13 cellular contexts compared by ENCODE assay signal in the genomic region with DNA sequence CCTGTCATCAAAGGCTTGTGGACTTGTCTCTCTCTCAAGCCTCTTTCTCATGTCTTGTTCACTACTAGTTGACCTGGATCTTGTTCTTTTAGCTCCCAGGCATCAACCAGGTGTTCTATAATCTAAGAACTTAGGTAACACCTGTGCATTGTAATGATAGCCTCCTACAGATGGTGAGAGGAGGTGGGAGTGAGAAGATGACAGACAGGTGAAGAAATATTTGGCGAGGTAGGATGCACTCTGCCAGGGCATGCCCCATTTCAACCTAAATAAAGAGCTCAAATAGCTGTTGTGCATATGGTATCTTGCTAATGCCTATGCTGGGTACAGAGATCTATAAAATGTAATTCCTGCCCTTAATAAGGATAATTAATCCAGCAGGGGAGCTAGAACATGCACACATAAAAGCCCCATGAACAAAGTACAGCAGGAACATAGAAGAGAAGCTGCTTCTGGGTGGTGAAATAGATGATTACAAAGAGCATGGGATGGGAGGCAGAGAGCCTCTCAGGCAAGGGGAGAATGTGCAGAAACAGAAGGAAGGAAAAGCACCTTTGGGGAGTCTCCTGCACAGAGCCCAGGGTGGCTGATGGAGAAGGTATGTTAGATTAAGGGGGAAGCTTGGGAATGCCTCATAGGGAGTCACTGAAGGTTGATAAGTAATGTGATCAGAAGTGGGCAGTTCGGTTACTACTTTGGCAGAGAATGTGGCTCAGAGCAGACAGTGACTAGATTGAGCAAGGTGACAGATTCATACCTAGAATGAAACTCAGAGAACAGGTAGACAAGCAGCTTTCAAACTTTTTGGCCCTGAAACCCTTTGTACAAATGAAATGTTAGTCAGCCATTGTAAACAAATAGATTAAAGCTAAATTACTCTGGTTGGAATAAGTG. TPM values are rescaled to one million over a fixed set of nuclear protein-coding genes. Genes with fewer than 3 reads are reported as not detected.
DNase-seq lines count a peak whose midpoint lies in the region; ATAC-seq and TF ChIP-seq lines count a peak whose summit lies in the region.
"Had no signal": no experiment of that assay in that cellular context is flagged by ENCODE, and none has a peak within 500 bp of the region (broad histone marks: within the 10 kb centered on the region; RNA-seq: fewer than 3 reads in every experiment).

No MANE protein-coding gene starts in this region.

- no peak overlapping the region for H3K23ac ChIP-seq in trophoblast cell (ENCODE audit: low read length)

- no peak overlapping the region for H3K4me3 Mint-ChIP-seq in activated T-helper 1 cell treated with anti-CD3 and anti-CD28 coated beads, Interleukin-12 subunit alpha, Interleukin-12 subunit beta, Interleukin-2, Interleukin-4 antibody, amounts not matched to agents 30 ng/mL and 10 ng/mL and 1 ng/mL, durations not matched to agents 14 hours and 24 hours and 36 hours
- H3K4me3 Mint-ChIP-seq: mesothelial cell of epicardium had no signal

- CTCF ChIA-PET in SK-N-SH (lab: Yijun Ruan, JAX): interaction anchor here (0.6 to 1.3 kb wide), 3 partner anchors 14 to 69 kb away, joined by 3 to 5 read pairs (median 4); no protein-coding TSS in a partner anchor

- H3K27me3 ChIP-seq in SK-N-SH (ENCODE audit: insufficient read depth): no peaks in the 10 kb centered on the region
- H3K27me3 ChIP-seq in trophoblast cell (ENCODE audit: insufficient read depth, low read length): no peaks in the 10 kb centered on the region
- H3K27me3 ChIP-seq: sigmoid colon had no signal

- TF ChIP-seq CTCF in SK-N-SH (IDR thresholded peaks at IDR 0.05): no peak

- H4K8ac ChIP-seq in trophoblast cell (ENCODE audit: low read depth, low read length): peak overlapping the region; percentile 20

- H3K36me3 ChIP-seq in SK-N-SH (replicated peaks in 1 of 2; ENCODE audit: control insufficient read depth in 1 of 2, insufficient read depth in 2 of 2, low read length in 1 of 2) (no peaks in the 10 kb centered on the region), trophoblast cell (ENCODE audit: control insufficient read depth in 1 of 2, insufficient read depth in 2 of 2, low read length in 2 of 2) (no peaks in the 10 kb centered on the region)
- H3K36me3 ChIP-seq: sigmoid colon had no signal

- H3K36me3 Mint-ChIP-seq in activated T-helper 1 cell treated with anti-CD3 and anti-CD28 coated beads, Interleukin-12 subunit alpha, Interleukin-12 subunit beta, Interleukin-2, Interleukin-4 antibody, amounts not matched to agents 30 ng/mL and 10 ng/mL and 1 ng/mL, durations not matched to agents 14 hours and 24 hours and 36 hours (ENCODE audit: low read depth): no peaks in the 10 kb centered on the region

- H3K27ac ChIP-seq in SK-N-SH (ENCODE audit: low read depth in 2 of 2, low read length in 1 of 2): no peak overlapping the region
- no peak overlapping the region for H3K27ac ChIP-seq in trophoblast cell (ENCODE audit: low read depth, low read length)
- H3K27ac ChIP-seq: sigmoid colon had no signal

- H3K18ac ChIP-seq in trophoblast cell (ENCODE audit: low read length): no peak overlapping the region

- H2BK5ac ChIP-seq in trophoblast cell (ENCODE audit: low read depth, low read length, poor library complexity): peak overlapping the region; percentile 46

- WGBS in SK-N-SH (ENCODE audit: low lambda C conversion rate): 79% methylated on average over 2 of the region's 2 CpGs
- WGBS in trophoblast cell (ENCODE audit: extremely low coverage, insufficient coverage, insufficient read length): no CpG with 5 or more reads among the region's 2 CpGs

- intact Hi-C loops in activated T-helper 1 cell treated with anti-CD3 and anti-CD28 coated beads, Interleukin-12 subunit alpha, Interleukin-12 subunit beta, Interleukin-2, Interleukin-4 antibody, amounts not matched to agents 30 ng/mL and 10 ng/mL and 1 ng/mL, durations not matched to agents 14 hours and 24 hours and 36 hours (cut with micrococcal nuclease): no loop called here

- POLR2A ChIA-PET in SK-N-SH (lab: Yijun Ruan, JAX): no interaction called here

- H3K4me3 ChIP-seq in SK-N-SH (ENCODE audit: low read depth in 2 of 2, low read length in 1 of 2): no peak overlapping the region
- no peak overlapping the region for H3K4me3 ChIP-seq in trophoblast cell (ENCODE audit: low read depth, low read length)
- H3K4me3 ChIP-seq: sigmoid colon had no signal

- ATAC-seq in SK-N-SH treated with all-trans-retinoic acid at 6 μM for 48 hours: no peak
- ATAC-seq in GM21786 (IDR thresholded peaks at IDR 0.05; ENCODE audit: unreplicated experiment): peak; percentile 41
- no peak for ATAC-seq in HG03571 (IDR thresholded peaks at IDR 0.05; ENCODE audit: unreplicated experiment)

- H3K27ac Mint-ChIP-seq in activated T-helper 1 cell treated with anti-CD3 and anti-CD28 coated beads, Interleukin-12 subunit alpha, Interleukin-12 subunit beta, Interleukin-2, Interleukin-4 antibody, amounts not matched to agents 30 ng/mL and 10 ng/mL and 1 ng/mL, durations not matched to agents 14 hours and 24 hours and 36 hours: peak overlapping the region; percentile 12
- H3K27ac Mint-ChIP-seq: mesothelial cell of epicardium had no signal

- H3K4ac ChIP-seq in trophoblast cell (ENCODE audit: low read depth, low read length): no peak overlapping the region

- no peak for DNase-seq in SK-N-SH
- DNase-seq in activated T-helper 1 cell treated with anti-CD3 and anti-CD28 coated beads, Interleukin-12 subunit alpha, Interleukin-12 subunit beta, Interleukin-2, Interleukin-4 antibody, amounts not matched to agents 30 ng/mL and 10 ng/mL and 1 ng/mL, durations not matched to agents 14 hours and 24 hours and 36 hours (ENCODE audit: low spot score): no peak
- no peak for DNase-seq in trophoblast cell
- DNase-seq in HK-2 (ENCODE audit: unreplicated experiment): no peak
- no peak for DNase-seq in NCI-H524 treated with DMSO at 0.1 percent for 48 hours (lab: John Stamatoyannopoulos, UW)
- DNase-seq: activated CD4-positive, alpha-beta T cell treated with anti-CD3 and anti-CD28 coated beads, Interleukin-2, amount 50 U/mL, for 1 hour; NCI-H1048; SIG-M5; sigmoid colon had no signal

- H3K4me2 ChIP-seq in SK-N-SH (no peak overlapping the region), trophoblast cell (ENCODE audit: low read length) (no peak overlapping the region)

- H3K4me1 ChIP-seq in SK-N-SH (ENCODE audit: control insufficient read depth in 1 of 2, insufficient read depth in 2 of 2, low read depth in 1 of 2, low read length in 1 of 2): peaks cover 0 to 5% of the 10 kb centered on the region in 2 experiments; a peak in 1 of 4 replicates
- H3K4me1 ChIP-seq in trophoblast cell (ENCODE audit: control insufficient read depth in 1 of 2, insufficient read depth in 2 of 2, low read length in 2 of 2): peaks cover 0 to 3% of the 10 kb centered on the region in 2 experiments
- H3K4me1 ChIP-seq: sigmoid colon had no signal

- H3K9me3 ChIP-seq in SK-N-SH: no peaks in the 10 kb centered on the region
- no peaks in the 10 kb centered on the region for H3K9me3 ChIP-seq in trophoblast cell (ENCODE audit: insufficient read depth, low read depth, low read length)
- H3K9me3 ChIP-seq: sigmoid colon had no signal

- H3K27me3 Mint-ChIP-seq in activated T-helper 1 cell treated with anti-CD3 and anti-CD28 coated beads, Interleukin-12 subunit alpha, Interleukin-12 subunit beta, Interleukin-2, Interleukin-4 antibody, amounts not matched to agents 30 ng/mL and 10 ng/mL and 1 ng/mL, durations not matched to agents 14 hours and 24 hours and 36 hours (ENCODE audit: insufficient read depth): no peaks in the 10 kb centered on the region

- H3K9me2 ChIP-seq in SK-N-SH: no peaks in the 10 kb centered on the region

- no peak for TF ChIP-seq EP300 in SK-N-SH (IDR thresholded peaks at IDR 0.05; ENCODE audit: borderline replicate concordance in 1 of 2, low read depth in 1 of 2, low read length in 1 of 2)

- peak overlapping the region; percentile 72 for H2AK5ac ChIP-seq in trophoblast cell (ENCODE audit: low read length)

- H3K9me3 Mint-ChIP-seq in activated T-helper 1 cell treated with anti-CD3 and anti-CD28 coated beads, Interleukin-12 subunit alpha, Interleukin-12 subunit beta, Interleukin-2, Interleukin-4 antibody, amounts not matched to agents 30 ng/mL and 10 ng/mL and 1 ng/mL, durations not matched to agents 14 hours and 24 hours and 36 hours: no peaks in the 10 kb centered on the region
- H3K9me3 Mint-ChIP-seq: mesothelial cell of epicardium had no signal

- H3K79me2 ChIP-seq in SK-N-SH (ENCODE audit: insufficient read depth) (no peaks in the 10 kb centered on the region), trophoblast cell (ENCODE audit: control insufficient read depth, insufficient read depth, low read length, poor library complexity) (peaks cover 1% of the 10 kb centered on the region)

- peaks cover 3% of the 10 kb centered on the region for H3K79me1 ChIP-seq in trophoblast cell (ENCODE audit: low read length)

- H2AFZ ChIP-seq in SK-N-SH (ENCODE audit: low read depth) (peak overlapping the region; percentile 60; the same call in 1 of the 2 replicates), trophoblast cell (ENCODE audit: insufficient read depth, low read length, poor library complexity) (no peak overlapping the region)

- H2BK12ac ChIP-seq in trophoblast cell (ENCODE audit: low read length): peak overlapping the region; percentile 17

- H3K9ac ChIP-seq in SK-N-SH: no peak overlapping the region
- H3K9ac ChIP-seq in trophoblast cell (ENCODE audit: low read length): no peak overlapping the region

- peaks cover 6% of the 10 kb centered on the region for H3F3A ChIP-seq in SK-N-SH (replicated peaks; ENCODE audit: insufficient read depth)

- H4K91ac ChIP-seq in trophoblast cell (ENCODE audit: low read depth, low read length): peak overlapping the region; percentile 28

- H3K4me1 Mint-ChIP-seq in activated T-helper 1 cell treated with anti-CD3 and anti-CD28 coated beads, Interleukin-12 subunit alpha, Interleukin-12 subunit beta, Interleukin-2, Interleukin-4 antibody, amounts not matched to agents 30 ng/mL and 10 ng/mL and 1 ng/mL, durations not matched to agents 14 hours and 24 hours and 36 hours (ENCODE audit: low read depth): peaks cover 28% of the 10 kb centered on the region

- no peak for TF ChIP-seq RAD21 in SK-N-SH (IDR thresholded peaks at IDR 0.05; ENCODE audit: low read length)

- no peak overlapping the region for H2BK120ac ChIP-seq in trophoblast cell (ENCODE audit: insufficient read depth, low read length, poor library complexity)

- no peaks in the 10 kb centered on the region for H4K20me1 ChIP-seq in SK-N-SH (ENCODE audit: insufficient read depth)

- H4K12ac ChIP-seq in trophoblast cell (ENCODE audit: low read depth, low read length): no peak overlapping the region

- H3K14ac ChIP-seq in trophoblast cell (ENCODE audit: low read length): no peak overlapping the region

RNA-seq across cellular contexts. Expression of gene PLIN2, which starts 28.1 kb away (rescaled TPM):
- polyA plus RNA-seq in SK-N-SH (2012; rRNA removed): 63.4 and 73.8 TPM in 2 replicates
- polyA plus RNA-seq in SK-N-SH (2012; cell fraction: cytosol; rRNA removed): 61.6 and 71.9 TPM in 2 replicates
- polyA plus RNA-seq in SK-N-SH (2012; cell fraction: nucleus; rRNA removed): 43.0 and 48.4 TPM in 2 replicates
- 53.3 and 57.2 TPM in 2 replicates for total RNA-seq in activated T-helper 1 cell treated with anti-CD3 and anti-CD28 coated beads, Interleukin-12 subunit alpha, Interleukin-12 subunit beta, Interleukin-2, Interleukin-4 antibody, amounts not matched to agents 30 ng/mL and 10 ng/mL and 1 ng/mL, durations not matched to agents 14 hours and 24 hours and 36 hours
- polyA plus RNA-seq in trophoblast cell (2013): 188 and 192 TPM in 2 replicates

RNA-seq across cellular contexts. Expression of gene HAUS6, which starts 52.6 kb away (rescaled TPM):
- 4.7 and 6.1 TPM in 2 replicates for polyA plus RNA-seq in SK-N-SH (2012; rRNA removed)
- polyA plus RNA-seq in SK-N-SH (2012; cell fraction: cytosol; rRNA removed): 7.3 and 8.2 TPM in 2 replicates
- polyA plus RNA-seq in SK-N-SH (2012; cell fraction: nucleus; rRNA removed): 4.8 and 8.5 TPM in 2 replicates
- 31.8 and 31.9 TPM in 2 replicates for total RNA-seq in activated T-helper 1 cell treated with anti-CD3 and anti-CD28 coated beads, Interleukin-12 subunit alpha, Interleukin-12 subunit beta, Interleukin-2, Interleukin-4 antibody, amounts not matched to agents 30 ng/mL and 10 ng/mL and 1 ng/mL, durations not matched to agents 14 hours and 24 hours and 36 hours
- polyA plus RNA-seq in trophoblast cell (2013): 12.9 and 13.2 TPM in 2 replicates
